In genomic region chr2:225400060-225400511, GRCh38 we compare ENCODE assay signal across 8 cellular contexts. TPM values are rescaled to one million over a fixed set of nuclear protein-coding genes. Genes with fewer than 3 reads are reported as not detected.
DNase-seq lines count a peak whose midpoint lies in the region; ATAC-seq lines count a peak whose summit lies in the region.

No MANE protein-coding gene starts in this region.

- peaks cover 14% of the 10 kb centered on the region for H3K27me3 Mint-ChIP-seq in activated T-helper 1 cell treated with anti-CD3 and anti-CD28 coated beads, Interleukin-12 subunit alpha, Interleukin-12 subunit beta, Interleukin-2, Interleukin-4 antibody, amounts not matched to agents 30 ng/mL and 10 ng/mL and 1 ng/mL, durations not matched to agents 14 hours and 24 hours and 36 hours (ENCODE audit: insufficient read depth)

- intact Hi-C loops in activated T-helper 1 cell treated with anti-CD3 and anti-CD28 coated beads, Interleukin-12 subunit alpha, Interleukin-12 subunit beta, Interleukin-2, Interleukin-4 antibody, amounts not matched to agents 30 ng/mL and 10 ng/mL and 1 ng/mL, durations not matched to agents 14 hours and 24 hours and 36 hours (cut with micrococcal nuclease): no loop called here

- peak; percentile 4 for DNase-seq in stimulated activated CD4-positive, alpha-beta T cell treated with anti-CD3 and anti-CD28 coated beads, Interleukin-4, amount 100 ng/mL, for 24 hours
- no peak for DNase-seq in stimulated activated CD4-positive, alpha-beta T cell treated with anti-CD3 and anti-CD28 coated beads, Interleukin-15, amount 100 ng/mL, for 24 hours
- DNase-seq in NCI-H748 treated with DMSO at 0.1 percent for 48 hours (lab: John Stamatoyannopoulos, UW): peak; percentile 68
- peak; percentile 18 for DNase-seq in dermis blood vessel endothelial cell
- peak; percentile 38 for DNase-seq in occipital lobe (lab: John Stamatoyannopoulos, UW)
- DNase-seq in activated T-helper 1 cell treated with anti-CD3 and anti-CD28 coated beads, Interleukin-12 subunit alpha, Interleukin-12 subunit beta, Interleukin-2, Interleukin-4 antibody, amounts not matched to agents 30 ng/mL and 10 ng/mL and 1 ng/mL, durations not matched to agents 14 hours and 24 hours and 36 hours (ENCODE audit: low spot score): no peak

- H3K4me1 Mint-ChIP-seq in activated T-helper 1 cell treated with anti-CD3 and anti-CD28 coated beads, Interleukin-12 subunit alpha, Interleukin-12 subunit beta, Interleukin-2, Interleukin-4 antibody, amounts not matched to agents 30 ng/mL and 10 ng/mL and 1 ng/mL, durations not matched to agents 14 hours and 24 hours and 36 hours (ENCODE audit: low read depth): no peaks in the 10 kb centered on the region

- no peaks in the 10 kb centered on the region for H3K9me3 Mint-ChIP-seq in activated T-helper 1 cell treated with anti-CD3 and anti-CD28 coated beads, Interleukin-12 subunit alpha, Interleukin-12 subunit beta, Interleukin-2, Interleukin-4 antibody, amounts not matched to agents 30 ng/mL and 10 ng/mL and 1 ng/mL, durations not matched to agents 14 hours and 24 hours and 36 hours

- no peaks in the 10 kb centered on the region for H3K36me3 Mint-ChIP-seq in activated T-helper 1 cell treated with anti-CD3 and anti-CD28 coated beads, Interleukin-12 subunit alpha, Interleukin-12 subunit beta, Interleukin-2, Interleukin-4 antibody, amounts not matched to agents 30 ng/mL and 10 ng/mL and 1 ng/mL, durations not matched to agents 14 hours and 24 hours and 36 hours (ENCODE audit: low read depth)

- H3K4me3 Mint-ChIP-seq in activated T-helper 1 cell treated with anti-CD3 and anti-CD28 coated beads, Interleukin-12 subunit alpha, Interleukin-12 subunit beta, Interleukin-2, Interleukin-4 antibody, amounts not matched to agents 30 ng/mL and 10 ng/mL and 1 ng/mL, durations not matched to agents 14 hours and 24 hours and 36 hours: no peak overlapping the region

- no peak for ATAC-seq in HG02571 (IDR thresholded peaks at IDR 0.05; ENCODE audit: unreplicated experiment)
- ATAC-seq in HG02973 (IDR thresholded peaks at IDR 0.05; ENCODE audit: unreplicated experiment): no peak

- no peak overlapping the region for H3K27ac Mint-ChIP-seq in activated T-helper 1 cell treated with anti-CD3 and anti-CD28 coated beads, Interleukin-12 subunit alpha, Interleukin-12 subunit beta, Interleukin-2, Interleukin-4 antibody, amounts not matched to agents 30 ng/mL and 10 ng/mL and 1 ng/mL, durations not matched to agents 14 hours and 24 hours and 36 hours

RNA-seq across cellular contexts. Expression of gene NYAP2, which starts 0.6 kb away (rescaled TPM):
- total RNA-seq in dermis blood vessel endothelial cell (not detected in 2 replicates), occipital lobe (7.8 TPM)
- total RNA-seq in activated T-helper 1 cell treated with anti-CD3 and anti-CD28 coated beads, Interleukin-12 subunit alpha, Interleukin-12 subunit beta, Interleukin-2, Interleukin-4 antibody, amounts not matched to agents 30 ng/mL and 10 ng/mL and 1 ng/mL, durations not matched to agents 14 hours and 24 hours and 36 hours: not detected in 2 replicates

Comparison
In these comparisons a context has a peak if more than half of its experiments do, and no peak if none do; other contexts are left out.
1. DNase-seq: peak in stimulated activated CD4-positive, alpha-beta T cell treated with anti-CD3 and anti-CD28 coated beads, Interleukin-4, amount 100 ng/mL, for 24 hours (single experiment), NCI-H748 treated with DMSO at 0.1 percent for 48 hours (single experiment), dermis blood vessel endothelial cell (single experiment) and occipital lobe (single experiment); none in stimulated activated CD4-positive, alpha-beta T cell treated with anti-CD3 and anti-CD28 coated beads, Interleukin-15, amount 100 ng/mL, for 24 hours (single experiment) and activated T-helper 1 cell treated with anti-CD3 and anti-CD28 coated beads, Interleukin-12 subunit alpha, Interleukin-12 subunit beta, Interleukin-2, Interleukin-4 antibody, amounts not matched to agents 30 ng/mL and 10 ng/mL and 1 ng/mL, durations not matched to agents 14 hours and 24 hours and 36 hours (single experiment).